In the genomic region with DNA sequence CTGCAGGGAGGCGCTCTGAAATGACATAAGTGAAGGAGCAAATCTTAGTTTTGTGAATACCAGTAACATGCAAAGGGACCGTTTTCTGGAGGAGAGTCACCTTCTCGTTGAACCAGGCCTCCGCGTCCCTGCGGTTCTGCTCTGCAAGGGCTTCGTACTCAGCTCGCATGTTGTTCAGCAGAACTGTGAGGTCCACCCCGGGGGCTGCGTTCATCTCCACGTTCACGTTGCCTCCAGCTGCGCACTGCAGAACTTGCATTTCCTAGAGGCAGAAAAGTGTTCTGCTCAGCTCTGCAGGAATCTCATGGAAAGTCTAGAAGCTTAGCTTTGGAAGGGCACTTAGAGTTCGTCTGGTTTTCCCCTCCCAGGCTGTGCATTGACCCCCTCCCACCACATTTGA, we compare ENCODE assay signal across 30 cellular contexts. TPM values are rescaled to one million over a fixed set of nuclear protein-coding genes. Genes with fewer than 3 reads are reported as not detected.
DNase-seq lines count a peak whose midpoint lies in the region; ATAC-seq lines count a peak whose summit lies in the region.
"Had no signal": no experiment of that assay in that cellular context is flagged by ENCODE, and none has a peak within 500 bp of the region (broad histone marks: within the 10 kb centered on the region; RNA-seq: fewer than 3 reads in every experiment).

No MANE protein-coding gene starts in this region.

- H3K9me3 Mint-ChIP-seq in activated CD4-positive, alpha-beta T cell treated with anti-CD3 and anti-CD28 coated beads, Interleukin-2, amount 10 ng/mL, durations not matched to agents 24 days and 14 days: peaks cover 4% of the 10 kb centered on the region

- H3K23ac ChIP-seq in mesenchymal stem cell (ENCODE audit: low read length in 2 of 2): peak overlapping the region in 1 of 2 experiments; percentile 42

- peaks cover 0 to 20% of the 10 kb centered on the region in 2 experiments for H3K27me3 ChIP-seq in mesenchymal stem cell (ENCODE audit: control insufficient read depth in 1 of 2, insufficient read depth in 1 of 2, low read length in 2 of 2)
- H3K27me3 ChIP-seq: BLaER1 had no signal

- H2BK120ac ChIP-seq in mesenchymal stem cell (ENCODE audit: low read depth, low read length): no peak overlapping the region

- H3K4me3 ChIP-seq in SK-N-MC: peak overlapping the region; percentile 69
- no peak overlapping the region for H3K4me3 ChIP-seq in mesenchymal stem cell (ENCODE audit: insufficient read depth in 1 of 2, low read depth in 1 of 2, low read length in 2 of 2)
- H3K4me3 ChIP-seq: A549, BLaER1, GM12878 had no signal

- ATAC-seq in HG02973 (IDR thresholded peaks at IDR 0.05; ENCODE audit: unreplicated experiment) (no peak), HG02852 (IDR thresholded peaks at IDR 0.05; ENCODE audit: unreplicated experiment) (no peak)
- ATAC-seq: A549, GM12878 had no signal

- DNase-seq in activated CD4-positive, alpha-beta T cell treated with anti-CD3 and anti-CD28 coated beads, Interleukin-2, amount 10 ng/mL, durations not matched to agents 24 days and 14 days: peak; percentile 41
- no peak for DNase-seq in activated CD4-positive, alpha-beta T cell treated with anti-CD3 and anti-CD28 coated beads, Interleukin-2, amount 50 U/mL, for 4 hours
- DNase-seq in SK-N-MC (ENCODE audit: low read depth, low spot score) (peak; percentile 39), mesenchymal stem cell (no peak), NCI-H2227 (lab: John Stamatoyannopoulos, UW; ENCODE audit: unreplicated experiment) (no peak)
- DNase-seq: ACHN; BE2C; C1 segment of cervical spinal cord; CD4-positive, alpha-beta memory T cell; CD4-positive, CD25-positive, alpha-beta regulatory T cell; CD8-positive, alpha-beta memory T cell; COR-L47; DMS 273 treated with DMSO at 0.1 percent for 48 hours; DMS153; DMS53; DMS79; DND-41; EL; GDM1 had no signal

- no peak overlapping the region for H2BK12ac ChIP-seq in mesenchymal stem cell (ENCODE audit: low read length in 2 of 2)

- H3K27ac Mint-ChIP-seq in activated CD4-positive, alpha-beta T cell treated with anti-CD3 and anti-CD28 coated beads, Interleukin-2, amount 10 ng/mL, durations not matched to agents 24 days and 14 days: no peak overlapping the region
- H3K27ac Mint-ChIP-seq: CD14-positive monocyte; CD4-positive, alpha-beta memory T cell; CD4-positive, CD25-positive, alpha-beta regulatory T cell; CD8-positive, alpha-beta memory T cell had no signal

- 89% methylated on average over 14 of the region's 14 CpGs for WGBS in mesenchymal stem cell

- H3K36me3 Mint-ChIP-seq in activated CD4-positive, alpha-beta T cell treated with anti-CD3 and anti-CD28 coated beads, Interleukin-2, amount 10 ng/mL, durations not matched to agents 24 days and 14 days (ENCODE audit: low read depth): no peaks in the 10 kb centered on the region
- H3K36me3 Mint-ChIP-seq: CD14-positive monocyte; CD4-positive, alpha-beta memory T cell; CD4-positive, CD25-positive, alpha-beta regulatory T cell had no signal

- H3K9ac ChIP-seq in SK-N-MC (ENCODE audit: insufficient read length): peak overlapping the region; percentile 9
- no peak overlapping the region for H3K9ac ChIP-seq in mesenchymal stem cell (ENCODE audit: low read length)
- H3K9ac ChIP-seq: BLaER1 had no signal

- H4K8ac ChIP-seq in mesenchymal stem cell (ENCODE audit: low read length): peak overlapping the region; percentile 36

- no peak overlapping the region for H3K4ac ChIP-seq in mesenchymal stem cell (ENCODE audit: low read depth in 1 of 2, low read length in 2 of 2)

- H2AFZ ChIP-seq in mesenchymal stem cell (ENCODE audit: low read depth, low read length): no peak overlapping the region

- H3K18ac ChIP-seq in mesenchymal stem cell (ENCODE audit: low read depth in 1 of 2, low read length in 2 of 2): no peak overlapping the region

- H3K27ac ChIP-seq in SK-N-MC (peak overlapping the region; percentile 43; the same call in 1 of the 2 replicates), mesenchymal stem cell (ENCODE audit: low read length, poor library complexity, severe bottlenecking) (no peak overlapping the region)
- H3K27ac ChIP-seq: 22Rv1, A549, BLaER1 had no signal

- H3K4me2 ChIP-seq in mesenchymal stem cell (ENCODE audit: low read length, poor library complexity, severe bottlenecking): no peak overlapping the region
- H3K4me2 ChIP-seq: A549, BLaER1 had no signal

- H2AK5ac ChIP-seq in mesenchymal stem cell (ENCODE audit: low read length, severe bottlenecking): no peak overlapping the region

- H3K14ac ChIP-seq in mesenchymal stem cell (ENCODE audit: low read length in 2 of 2): no peak overlapping the region

- H3K79me1 ChIP-seq in mesenchymal stem cell (replicated peaks; ENCODE audit: low read length, poor library complexity, severe bottlenecking): no peaks in the 10 kb centered on the region

- no peak overlapping the region for H4K91ac ChIP-seq in mesenchymal stem cell (ENCODE audit: low read length)

- no peaks in the 10 kb centered on the region for H3K9me3 ChIP-seq in SK-N-MC (ENCODE audit: low read depth, low read length)
- H3K9me3 ChIP-seq in mesenchymal stem cell (ENCODE audit: control insufficient read depth, low read length): peaks cover 4% of the 10 kb centered on the region
- H3K9me3 ChIP-seq: BE2C had no signal

- no peaks in the 10 kb centered on the region for H3K4me1 ChIP-seq in mesenchymal stem cell (ENCODE audit: control insufficient read depth, insufficient read depth, low read depth, low read length)
- H3K4me1 ChIP-seq: A549, BE2C, BLaER1 had no signal

- intact Hi-C loops in activated CD4-positive, alpha-beta T cell treated with anti-CD3 and anti-CD28 coated beads, Interleukin-2, amount 10 ng/mL, durations not matched to agents 24 days and 14 days (cut with micrococcal nuclease): no loop called here

- H3K36me3 ChIP-seq in SK-N-MC (ENCODE audit: insufficient read depth, low read length) (no peaks in the 10 kb centered on the region), mesenchymal stem cell (ENCODE audit: control insufficient read depth in 1 of 2, insufficient read depth in 2 of 2, low read depth in 1 of 2, low read length in 2 of 2) (no peaks in the 10 kb centered on the region)
- H3K36me3 ChIP-seq: BE2C, BLaER1 had no signal

- H3K4me1 Mint-ChIP-seq in activated CD4-positive, alpha-beta T cell treated with anti-CD3 and anti-CD28 coated beads, Interleukin-2, amount 10 ng/mL, durations not matched to agents 24 days and 14 days: no peaks in the 10 kb centered on the region
- H3K4me1 Mint-ChIP-seq: CD14-positive monocyte; CD4-positive, alpha-beta memory T cell; CD4-positive, CD25-positive, alpha-beta regulatory T cell; CD8-positive, alpha-beta memory T cell had no signal

- H3K27me3 Mint-ChIP-seq in activated CD4-positive, alpha-beta T cell treated with anti-CD3 and anti-CD28 coated beads, Interleukin-2, amount 10 ng/mL, durations not matched to agents 24 days and 14 days: peaks cover 37% of the 10 kb centered on the region

- H2BK5ac ChIP-seq in mesenchymal stem cell (ENCODE audit: low read depth, low read length, poor library complexity, severe bottlenecking): no peak overlapping the region

- no peak overlapping the region for H3K4me3 Mint-ChIP-seq in activated CD4-positive, alpha-beta T cell treated with anti-CD3 and anti-CD28 coated beads, Interleukin-2, amount 10 ng/mL, durations not matched to agents 24 days and 14 days
- H3K4me3 Mint-ChIP-seq: CD4-positive, alpha-beta memory T cell; CD4-positive, CD25-positive, alpha-beta regulatory T cell; CD8-positive, alpha-beta memory T cell had no signal

- no peak overlapping the region for H2BK15ac ChIP-seq in mesenchymal stem cell (ENCODE audit: low read depth, poor library complexity, severe bottlenecking)

RNA-seq across cellular contexts. Expression of a gene that starts 4.1 kb away (rescaled TPM):
- not detected in 2 replicates for total RNA-seq in activated CD4-positive, alpha-beta T cell treated with anti-CD3 and anti-CD28 coated beads, Interleukin-2, amount 10 ng/mL, durations not matched to agents 24 days and 14 days
- polyA plus RNA-seq in mesenchymal stem cell (2013, experiment 1 of 2): not detected
- polyA plus RNA-seq in mesenchymal stem cell (2013, experiment 2 of 2): not detected
- total RNA-seq: A172; CD4-positive, alpha-beta memory T cell; CD4-positive, CD25-positive, alpha-beta regulatory T cell; CD8-positive, alpha-beta memory T cell; Daoy; G401; GM12878 had no signal
- polyA plus RNA-seq: A549; AG04450; CD14-positive monocyte; CD4-positive, alpha-beta memory T cell; CD4-positive, CD25-positive, alpha-beta regulatory T cell; CD8-positive, alpha-beta memory T cell; GM12878 had no signal

RNA-seq across cellular contexts. Expression of a gene that starts 20.9 kb away (rescaled TPM):
- total RNA-seq in activated CD4-positive, alpha-beta T cell treated with anti-CD3 and anti-CD28 coated beads, Interleukin-2, amount 10 ng/mL, durations not matched to agents 24 days and 14 days: not detected in 2 replicates
- polyA plus RNA-seq in mesenchymal stem cell (2013, experiment 1 of 2): not detected
- not detected for polyA plus RNA-seq in mesenchymal stem cell (2013, experiment 2 of 2)
- total RNA-seq: A172; CD4-positive, alpha-beta memory T cell; CD4-positive, CD25-positive, alpha-beta regulatory T cell; CD8-positive, alpha-beta memory T cell; Daoy; G401; GM12878 had no signal
- polyA plus RNA-seq: A549; AG04450; CD14-positive monocyte; CD4-positive, alpha-beta memory T cell; CD4-positive, CD25-positive, alpha-beta regulatory T cell; CD8-positive, alpha-beta memory T cell; GM12878 had no signal

RNA-seq across cellular contexts. Expression of a gene that starts 31.3 kb away (rescaled TPM):
- not detected in 2 replicates for total RNA-seq in activated CD4-positive, alpha-beta T cell treated with anti-CD3 and anti-CD28 coated beads, Interleukin-2, amount 10 ng/mL, durations not matched to agents 24 days and 14 days
- polyA plus RNA-seq in mesenchymal stem cell (2013, experiment 1 of 2): not detected
- not detected for polyA plus RNA-seq in mesenchymal stem cell (2013, experiment 2 of 2)
- total RNA-seq: A172; CD4-positive, alpha-beta memory T cell; CD4-positive, CD25-positive, alpha-beta regulatory T cell; CD8-positive, alpha-beta memory T cell; Daoy; G401; GM12878 had no signal
- polyA plus RNA-seq: A549; AG04450; CD14-positive monocyte; CD4-positive, alpha-beta memory T cell; CD4-positive, CD25-positive, alpha-beta regulatory T cell; CD8-positive, alpha-beta memory T cell; GM12878 had no signal

RNA-seq across cellular contexts. Expression of a gene that starts 47.5 kb away (rescaled TPM):
- not detected in 2 replicates for total RNA-seq in activated CD4-positive, alpha-beta T cell treated with anti-CD3 and anti-CD28 coated beads, Interleukin-2, amount 10 ng/mL, durations not matched to agents 24 days and 14 days
- not detected for polyA plus RNA-seq in mesenchymal stem cell (2013, experiment 1 of 2)
- not detected for polyA plus RNA-seq in mesenchymal stem cell (2013, experiment 2 of 2)
- total RNA-seq: A172; CD4-positive, alpha-beta memory T cell; CD4-positive, CD25-positive, alpha-beta regulatory T cell; CD8-positive, alpha-beta memory T cell; Daoy; G401; GM12878 had no signal
- polyA plus RNA-seq: A549; AG04450; CD14-positive monocyte; CD4-positive, alpha-beta memory T cell; CD8-positive, alpha-beta memory T cell; GM12878 had no signal

RNA-seq across cellular contexts. Expression of a gene that starts 48.7 kb away (rescaled TPM):
- not detected in 2 replicates for total RNA-seq in activated CD4-positive, alpha-beta T cell treated with anti-CD3 and anti-CD28 coated beads, Interleukin-2, amount 10 ng/mL, durations not matched to agents 24 days and 14 days
- not detected for polyA plus RNA-seq in mesenchymal stem cell (2013, experiment 1 of 2)
- polyA plus RNA-seq in mesenchymal stem cell (2013, experiment 2 of 2): not detected
- total RNA-seq: A172; CD4-positive, alpha-beta memory T cell; CD4-positive, CD25-positive, alpha-beta regulatory T cell; CD8-positive, alpha-beta memory T cell; Daoy; G401; GM12878 had no signal
- polyA plus RNA-seq: A549; AG04450; CD14-positive monocyte; CD4-positive, alpha-beta memory T cell; CD4-positive, CD25-positive, alpha-beta regulatory T cell; CD8-positive, alpha-beta memory T cell; GM12878 had no signal

Comparison
In these comparisons a context has a peak if more than half of its experiments do, and no peak if none do; other contexts are left out.
1. DNase-seq: peak in activated CD4-positive, alpha-beta T cell treated with anti-CD3 and anti-CD28 coated beads, Interleukin-2, amount 10 ng/mL, durations not matched to agents 24 days and 14 days (single experiment) and SK-N-MC (single experiment); none in activated CD4-positive, alpha-beta T cell treated with anti-CD3 and anti-CD28 coated beads, Interleukin-2, amount 50 U/mL, for 4 hours (0 of 2), mesenchymal stem cell (single experiment) and NCI-H2227 (single experiment).